ENCODE assay signal across 15 cellular contexts in the genomic region with DNA sequence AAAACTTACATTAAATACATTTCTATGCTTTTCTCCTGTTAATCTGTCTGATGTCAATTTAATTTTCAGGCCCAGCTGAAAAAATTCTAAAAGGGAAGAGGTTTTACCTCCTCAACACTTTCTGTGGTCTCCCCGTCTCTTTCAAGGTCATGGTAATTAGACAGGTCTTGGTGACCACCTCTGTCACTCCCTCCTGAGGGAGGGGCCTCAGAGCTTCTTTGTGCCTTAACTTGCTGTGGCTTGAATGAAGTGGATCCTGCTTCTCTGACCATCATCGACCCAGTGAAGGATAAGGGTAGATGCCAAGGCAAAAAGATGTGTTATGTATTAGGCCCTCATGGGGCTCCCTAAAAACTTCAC. TPM values are rescaled to one million over a fixed set of nuclear protein-coding genes. Genes with fewer than 3 reads are reported as not detected.
DNase-seq lines count a peak whose midpoint lies in the region; ATAC-seq and TF ChIP-seq lines count a peak whose summit lies in the region.
"Had no signal": no experiment of that assay in that cellular context is flagged by ENCODE, and none has a peak within 500 bp of the region (broad histone marks: within the 10 kb centered on the region; RNA-seq: fewer than 3 reads in every experiment).

No MANE protein-coding gene starts in this region.

- intact Hi-C loops in activated T-helper 1 cell treated with anti-CD3 and anti-CD28 coated beads, Interleukin-12 subunit alpha, Interleukin-12 subunit beta, Interleukin-2, Interleukin-4 antibody, amounts not matched to agents 30 ng/mL and 10 ng/mL and 1 ng/mL, durations not matched to agents 14 hours and 24 hours and 36 hours (cut with micrococcal nuclease) = no loop called here

- no peaks in the 10 kb centered on the region for H3K4me1 ChIP-seq in gastroesophageal sphincter

- peak overlapping the region; percentile 52 for H3K27ac Mint-ChIP-seq in activated CD8-positive, alpha-beta memory T cell treated with anti-CD3 and anti-CD28 coated beads, Interleukin-2, amount 10 ng/mL, durations not matched to agents 7 days and 5 days
- peak overlapping the region; percentile 28 for H3K27ac Mint-ChIP-seq in activated T-helper 1 cell treated with anti-CD3 and anti-CD28 coated beads, Interleukin-12 subunit alpha, Interleukin-12 subunit beta, Interleukin-2, Interleukin-4 antibody, amounts not matched to agents 30 ng/mL and 10 ng/mL and 1 ng/mL, durations not matched to agents 14 hours and 24 hours and 36 hours
- H3K27ac Mint-ChIP-seq in stimulated activated memory B cell treated with anti-CD40 and anti-IgM and Interleukin-4, amounts not matched to agents 10 μg/mL and 1 μg/mL and 100 μg/mL, for 72 hours = peak overlapping the region; percentile 74

- WGBS in gastroesophageal sphincter (ENCODE audit: low coverage in 1 of 2), 2 donors = 80% methylated on average over 2 of the region's 2 CpGs; no CpG with 5 or more reads in 1 of the 2 donors

- H3K36me3 ChIP-seq in gastroesophageal sphincter = no peaks in the 10 kb centered on the region

- no peak for TF ChIP-seq EP300 in gastroesophageal sphincter (IDR thresholded peaks at IDR 0.05)

- no peak for TF ChIP-seq CTCF in gastroesophageal sphincter (IDR thresholded peaks at IDR 0.05)

- H3K9me3 Mint-ChIP-seq in activated CD8-positive, alpha-beta memory T cell treated with anti-CD3 and anti-CD28 coated beads, Interleukin-2, amount 10 ng/mL, durations not matched to agents 7 days and 5 days (ENCODE audit: low read depth) = no peaks in the 10 kb centered on the region
- peaks cover 8% of the 10 kb centered on the region for H3K9me3 Mint-ChIP-seq in activated T-helper 1 cell treated with anti-CD3 and anti-CD28 coated beads, Interleukin-12 subunit alpha, Interleukin-12 subunit beta, Interleukin-2, Interleukin-4 antibody, amounts not matched to agents 30 ng/mL and 10 ng/mL and 1 ng/mL, durations not matched to agents 14 hours and 24 hours and 36 hours
- peaks cover 3% of the 10 kb centered on the region for H3K9me3 Mint-ChIP-seq in stimulated activated memory B cell treated with anti-CD40 and anti-IgM and Interleukin-4, amounts not matched to agents 10 μg/mL and 1 μg/mL and 100 μg/mL, for 72 hours
- H3K9me3 Mint-ChIP-seq: neural crest cell had no signal

- no peak overlapping the region for H3K4me3 ChIP-seq in gastroesophageal sphincter
- H3K4me3 ChIP-seq: A549 had no signal

- no peak overlapping the region for H3K27ac ChIP-seq in gastroesophageal sphincter
- H3K27ac ChIP-seq: A549 had no signal

- TF ChIP-seq POLR2A in gastroesophageal sphincter (IDR thresholded peaks at IDR 0.05) = no peak

- H3K27me3 ChIP-seq in gastroesophageal sphincter = no peaks in the 10 kb centered on the region

- H3K36me3 Mint-ChIP-seq in activated CD8-positive, alpha-beta memory T cell treated with anti-CD3 and anti-CD28 coated beads, Interleukin-2, amount 10 ng/mL, durations not matched to agents 7 days and 5 days = peaks cover 7% of the 10 kb centered on the region
- peaks cover 6% of the 10 kb centered on the region for H3K36me3 Mint-ChIP-seq in activated T-helper 1 cell treated with anti-CD3 and anti-CD28 coated beads, Interleukin-12 subunit alpha, Interleukin-12 subunit beta, Interleukin-2, Interleukin-4 antibody, amounts not matched to agents 30 ng/mL and 10 ng/mL and 1 ng/mL, durations not matched to agents 14 hours and 24 hours and 36 hours (ENCODE audit: low read depth)
- H3K36me3 Mint-ChIP-seq in stimulated activated memory B cell treated with anti-CD40 and anti-IgM and Interleukin-4, amounts not matched to agents 10 μg/mL and 1 μg/mL and 100 μg/mL, for 72 hours = no peaks in the 10 kb centered on the region

- peaks cover 37% of the 10 kb centered on the region for H3K4me1 Mint-ChIP-seq in activated CD8-positive, alpha-beta memory T cell treated with anti-CD3 and anti-CD28 coated beads, Interleukin-2, amount 10 ng/mL, durations not matched to agents 7 days and 5 days
- peaks cover 41% of the 10 kb centered on the region for H3K4me1 Mint-ChIP-seq in activated T-helper 1 cell treated with anti-CD3 and anti-CD28 coated beads, Interleukin-12 subunit alpha, Interleukin-12 subunit beta, Interleukin-2, Interleukin-4 antibody, amounts not matched to agents 30 ng/mL and 10 ng/mL and 1 ng/mL, durations not matched to agents 14 hours and 24 hours and 36 hours (ENCODE audit: low read depth)
- H3K4me1 Mint-ChIP-seq in stimulated activated memory B cell treated with anti-CD40 and anti-IgM and Interleukin-4, amounts not matched to agents 10 μg/mL and 1 μg/mL and 100 μg/mL, for 72 hours = peaks cover 50% of the 10 kb centered on the region

- peak; percentile 51 for ATAC-seq in activated CD8-positive, alpha-beta memory T cell treated with anti-CD3 and anti-CD28 coated beads, Interleukin-2, amount 10 ng/mL, durations not matched to agents 7 days and 5 days
- ATAC-seq in HG03280 (IDR thresholded peaks at IDR 0.05; ENCODE audit: unreplicated experiment) (peak; percentile 54), esophagus mucosa (no peak), gastroesophageal sphincter (no peak)
- ATAC-seq in stimulated activated memory B cell treated with anti-CD40 and anti-IgM and Interleukin-4, amounts not matched to agents 10 μg/mL and 1 μg/mL and 100 μg/mL, for 72 hours = peak; percentile 24
- ATAC-seq: A549, right cardiac atrium had no signal

- no peaks in the 10 kb centered on the region for H3K9me3 ChIP-seq in gastroesophageal sphincter
- H3K9me3 ChIP-seq: A549 had no signal

- no peaks in the 10 kb centered on the region for H3K27me3 Mint-ChIP-seq in activated CD8-positive, alpha-beta memory T cell treated with anti-CD3 and anti-CD28 coated beads, Interleukin-2, amount 10 ng/mL, durations not matched to agents 7 days and 5 days
- no peaks in the 10 kb centered on the region for H3K27me3 Mint-ChIP-seq in activated T-helper 1 cell treated with anti-CD3 and anti-CD28 coated beads, Interleukin-12 subunit alpha, Interleukin-12 subunit beta, Interleukin-2, Interleukin-4 antibody, amounts not matched to agents 30 ng/mL and 10 ng/mL and 1 ng/mL, durations not matched to agents 14 hours and 24 hours and 36 hours (ENCODE audit: insufficient read depth)
- no peaks in the 10 kb centered on the region for H3K27me3 Mint-ChIP-seq in stimulated activated memory B cell treated with anti-CD40 and anti-IgM and Interleukin-4, amounts not matched to agents 10 μg/mL and 1 μg/mL and 100 μg/mL, for 72 hours

- H3K4me3 Mint-ChIP-seq in activated CD8-positive, alpha-beta memory T cell treated with anti-CD3 and anti-CD28 coated beads, Interleukin-2, amount 10 ng/mL, durations not matched to agents 7 days and 5 days = no peak overlapping the region
- H3K4me3 Mint-ChIP-seq in activated T-helper 1 cell treated with anti-CD3 and anti-CD28 coated beads, Interleukin-12 subunit alpha, Interleukin-12 subunit beta, Interleukin-2, Interleukin-4 antibody, amounts not matched to agents 30 ng/mL and 10 ng/mL and 1 ng/mL, durations not matched to agents 14 hours and 24 hours and 36 hours = no peak overlapping the region
- H3K4me3 Mint-ChIP-seq in stimulated activated memory B cell treated with anti-CD40 and anti-IgM and Interleukin-4, amounts not matched to agents 10 μg/mL and 1 μg/mL and 100 μg/mL, for 72 hours = no peak overlapping the region
- H3K4me3 Mint-ChIP-seq: neural crest cell had no signal

- CTCF ChIA-PET in activated CD8-positive, alpha-beta memory T cell treated with anti-CD3 and anti-CD28 coated beads, Interleukin-2, amount 10 ng/mL, durations not matched to agents 7 days and 5 days (lab: Charles Lee) = interaction anchor here (1.2 kb wide), 1 partner anchor 41 kb away, joined by 4 read pairs; no protein-coding TSS in a partner anchor

- no peak for DNase-seq in activated CD8-positive, alpha-beta memory T cell treated with anti-CD3 and anti-CD28 coated beads, Interleukin-2, amount 10 ng/mL, durations not matched to agents 7 days and 5 days
- no peak for DNase-seq in activated CD8-positive, alpha-beta memory T cell treated with anti-CD3 and anti-CD28 coated beads for 24 hours
- DNase-seq in activated T-helper 1 cell treated with anti-CD3 and anti-CD28 coated beads, Interleukin-12 subunit alpha, Interleukin-12 subunit beta, Interleukin-2, Interleukin-4 antibody, amounts not matched to agents 30 ng/mL and 10 ng/mL and 1 ng/mL, durations not matched to agents 14 hours and 24 hours and 36 hours (ENCODE audit: low spot score) = no peak
- DNase-seq in activated gamma-delta T cell treated with Interleukin-2 at 50 U/mL for 16 hours = no peak
- DNase-seq: activated CD4-positive, alpha-beta T cell treated with anti-CD3 and anti-CD28 coated beads, Interleukin-2, amount 50 U/mL, for 1 hour; NCI-H2029 treated with DMSO at 0.1 percent for 48 hours; NCI-H526 treated with DMSO at 0.1 percent for 48 hours; right cardiac atrium; stimulated activated CD4-positive, alpha-beta T cell treated with anti-CD3 and anti-CD28 coated beads, Interleukin-1b, Interleukin-23, amount 100 ng/mL, for 48 hours had no signal

RNA-seq across cellular contexts. Expression of a gene that starts 40.8 kb away (rescaled TPM):
- total RNA-seq in activated CD8-positive, alpha-beta memory T cell treated with anti-CD3 and anti-CD28 coated beads, Interleukin-2, amount 10 ng/mL, durations not matched to agents 7 days and 5 days = 10 to 100 TPM; 46.5 to 48.5 TPM
- total RNA-seq in activated T-helper 1 cell treated with anti-CD3 and anti-CD28 coated beads, Interleukin-12 subunit alpha, Interleukin-12 subunit beta, Interleukin-2, Interleukin-4 antibody, amounts not matched to agents 30 ng/mL and 10 ng/mL and 1 ng/mL, durations not matched to agents 14 hours and 24 hours and 36 hours = 48.1 and 48.8 TPM in 2 replicates
- total RNA-seq in esophagus mucosa = 32.5 TPM
- total RNA-seq in gastroesophageal sphincter = 100 to 1,000 TPM in 1 of 4 donors, 10 to 100 TPM in 3; 56.9 to 110 (median 78.3) TPM

RNA-seq across cellular contexts. Expression of a gene that starts 57.0 kb away (rescaled TPM):
- total RNA-seq in activated CD8-positive, alpha-beta memory T cell treated with anti-CD3 and anti-CD28 coated beads, Interleukin-2, amount 10 ng/mL, durations not matched to agents 7 days and 5 days = 10 to 100 TPM; 71.6 to 80.0 TPM
- 53.0 and 55.5 TPM in 2 replicates for total RNA-seq in activated T-helper 1 cell treated with anti-CD3 and anti-CD28 coated beads, Interleukin-12 subunit alpha, Interleukin-12 subunit beta, Interleukin-2, Interleukin-4 antibody, amounts not matched to agents 30 ng/mL and 10 ng/mL and 1 ng/mL, durations not matched to agents 14 hours and 24 hours and 36 hours
- 33.1 TPM for total RNA-seq in esophagus mucosa
- total RNA-seq in gastroesophageal sphincter = 100 to 1,000 TPM in 1 of 4 donors, 10 to 100 TPM in 3; 53.5 to 106 (median 74.2) TPM

Comparison
In these comparisons a context has a peak if more than half of its experiments do, and no peak if none do; other contexts are left out.
1. ATAC-seq: peak in activated CD8-positive, alpha-beta memory T cell treated with anti-CD3 and anti-CD28 coated beads, Interleukin-2, amount 10 ng/mL, durations not matched to agents 7 days and 5 days (single experiment), HG03280 (single experiment) and stimulated activated memory B cell treated with anti-CD40 and anti-IgM and Interleukin-4, amounts not matched to agents 10 μg/mL and 1 μg/mL and 100 μg/mL, for 72 hours (single experiment); none in esophagus mucosa (single experiment) and gastroesophageal sphincter (single experiment).
2. Peak in every context shown above with its lines, with median percentiles within 50 percentile points of each other: H3K27ac Mint-ChIP-seq.